10 cellular contexts compared by ENCODE assay signal in genomic region chr3:171640520-171641412, GRCh38.
DNase-seq lines count a peak whose midpoint lies in the region; ATAC-seq, FAIRE-seq and TF ChIP-seq lines count a peak whose summit lies in the region.
"Had no signal": no experiment of that assay in that cellular context is flagged by ENCODE, and none has a peak within 500 bp of the region (broad histone marks: within the 10 kb centered on the region; RNA-seq: fewer than 3 reads in every experiment).

No MANE protein-coding gene starts in this region.

- intact Hi-C loops in HepG2 (cut with micrococcal nuclease; ENCODE audit: unreplicated experiment) = no loop called here
- intact Hi-C loops in psoas muscle (cut with DNase I) = loop anchor here (10.0 kb wide), 2 partner anchors 194 to 834 kb away; no protein-coding TSS in a partner anchor

- H3K27ac ChIP-seq in HepG2 (ENCODE audit: extremely low read length, insufficient read depth, low read length) (peak overlapping the region; percentile 54), gastroesophageal sphincter (no peak overlapping the region), psoas muscle (no peak overlapping the region)

- ATAC-seq in HepG2 (peak; percentile 85), gastroesophageal sphincter (no peak), psoas muscle (no peak)

- H3K4me2 ChIP-seq in Loucy (ENCODE audit: low read depth, low read length, poor library complexity, severe bottlenecking) (no peak overlapping the region), HepG2 (ENCODE audit: low read depth, low read length) (no peak overlapping the region)

- H3K4me1 ChIP-seq in Loucy (ENCODE audit: insufficient read depth, low read length, poor library complexity, severe bottlenecking) (no peaks in the 10 kb centered on the region), HepG2 (ENCODE audit: insufficient read depth, low read length) (peaks cover 10% of the 10 kb centered on the region), gastroesophageal sphincter (peaks cover 2 to 9% (median 3%) of the 10 kb centered on the region in 3 donors), psoas muscle (no peaks in the 10 kb centered on the region)

- TF ChIP-seq POLR2A in HepG2 (IDR thresholded peaks at IDR 0.05; ENCODE audit: insufficient read depth in 1 of 2, low read depth in 2 of 2, low read length in 2 of 2) = no peak
- no peak for TF ChIP-seq POLR2A in gastroesophageal sphincter (IDR thresholded peaks at IDR 0.05)

- WGBS in HepG2 (ENCODE audit: low lambda C conversion rate) = 44% methylated on average over 2 of the region's 2 CpGs
- WGBS in gastroesophageal sphincter (ENCODE audit: low coverage in 1 of 2), 2 donors = 6 to 20% methylated on average over 2 of the region's 2 CpGs
- 5 to 18% (median 7%) methylated on average over 2 of the region's 2 CpGs for WGBS in psoas muscle, 3 donors

- TF ChIP-seq EP300 in HepG2 (IDR thresholded peaks at IDR 0.05; ENCODE audit: low read depth in 2 of 2, low read length in 2 of 2) = no peak
- no peak for TF ChIP-seq EP300 in HepG2 (CRISPR knock-in tag; IDR thresholded peaks at IDR 0.05; ENCODE audit: borderline replicate concordance)
- no peak for TF ChIP-seq EP300 in gastroesophageal sphincter (IDR thresholded peaks at IDR 0.05)

- no peaks in the 10 kb centered on the region for H3K9me3 ChIP-seq in Loucy (ENCODE audit: insufficient read depth, low read depth, low read length)
- H3K9me3 ChIP-seq in HepG2 (ENCODE audit: low read length) = no peaks in the 10 kb centered on the region
- H3K9me3 ChIP-seq in gastroesophageal sphincter = no peaks in the 10 kb centered on the region
- no peaks in the 10 kb centered on the region for H3K9me3 ChIP-seq in psoas muscle

- TF ChIP-seq RAD21 in HepG2 (CRISPR knock-in tag; IDR thresholded peaks at IDR 0.05) = no peak

- H3K27me3 ChIP-seq in Loucy (ENCODE audit: insufficient read depth, low read length, poor library complexity, severe bottlenecking) (no peaks in the 10 kb centered on the region), HepG2 (ENCODE audit: control insufficient read depth in 1 of 2, insufficient read depth in 2 of 2, low read length in 2 of 2) (no peaks in the 10 kb centered on the region), gastroesophageal sphincter (no peaks in the 10 kb centered on the region), psoas muscle (ENCODE audit: insufficient read depth in 3 of 3, low read length in 2 of 3) (no peaks in the 10 kb centered on the region)

- FAIRE-seq in HepG2 (lab: Jason Lieb, UNC) = peak; percentile 30

- H3K9me2 ChIP-seq in Loucy (replicated peaks; ENCODE audit: low read depth, low read length) = no peaks in the 10 kb centered on the region

- peak overlapping the region; percentile 33; the same call in 1 of the 2 replicates for H2AFZ ChIP-seq in Loucy (ENCODE audit: low read length)
- H2AFZ ChIP-seq in HepG2 (ENCODE audit: low read length) = no peak overlapping the region

- POLR2A ChIA-PET in HepG2 (lab: Yijun Ruan, JAX) = no interaction called here

- in situ Hi-C loops in HepG2 (cut with HindIII; ENCODE audit: extremely low pct_ligation_motif_present, low pct_unique_long_range_greater_than_20kb) = no loop called here

- DNase-seq in AG10803 (ENCODE audit: low read depth) = peak; percentile 73
- peak; percentile 74 for DNase-seq in choroid plexus epithelial cell (ENCODE audit: low read depth)
- DNase-seq in HepG2 (ENCODE audit: low spot score) = peak; percentile 25
- no peak for DNase-seq in midbrain (lab: John Stamatoyannopoulos, UW)
- DNase-seq in psoas muscle = no peak
- no peak for DNase-seq in NCI-H146 (lab: John Stamatoyannopoulos, UW)
- DNase-seq: activated T-cell treated with anti-CD3 and anti-CD28 coated beads, Interleukin-2, amount 50 U/mL, for 24 hours; substantia nigra had no signal

- H3F3A ChIP-seq in Loucy (ENCODE audit: low read depth) = no peaks in the 10 kb centered on the region

- H3K9ac ChIP-seq in Loucy (ENCODE audit: low read depth, low read length, poor library complexity, severe bottlenecking) (no peak overlapping the region), HepG2 (ENCODE audit: insufficient read depth, low read depth, low read length) (no peak overlapping the region)

- H3K79me2 ChIP-seq in Loucy (ENCODE audit: insufficient read depth, low read length) (no peaks in the 10 kb centered on the region), HepG2 (ENCODE audit: insufficient read depth, low read length) (no peaks in the 10 kb centered on the region)

- TF ChIP-seq CTCF in AG10803 (conservative IDR thresholded peaks at IDR 0.05; ENCODE audit: low read length) (peak; percentile 40), Loucy (conservative IDR thresholded peaks at IDR 0.05; ENCODE audit: low read length) (no peak), choroid plexus epithelial cell (conservative IDR thresholded peaks at IDR 0.05; ENCODE audit: low read depth, low read length) (peak; percentile 47), HepG2 (CRISPR knock-in tag; IDR thresholded peaks at IDR 0.05) (no peak), gastroesophageal sphincter (IDR thresholded peaks at IDR 0.05) (no peak), psoas muscle (IDR thresholded peaks at IDR 0.05) (no peak)

- H3K4me3 ChIP-seq in AG10803 (ENCODE audit: low read length) = no peak overlapping the region
- no peak overlapping the region for H3K4me3 ChIP-seq in Loucy (ENCODE audit: low read length, poor library complexity, severe bottlenecking)
- no peak overlapping the region for H3K4me3 ChIP-seq in choroid plexus epithelial cell (ENCODE audit: low read depth, low read length)
- no peak overlapping the region for H3K4me3 ChIP-seq in HepG2 (replicated peaks in 1 of 3; ENCODE audit: insufficient read depth in 1 of 3, low read depth in 2 of 3, low read length in 3 of 3)
- no peak overlapping the region for H3K4me3 ChIP-seq in gastroesophageal sphincter
- H3K4me3 ChIP-seq in psoas muscle = no peak overlapping the region

- BruUV-seq in HepG2 (replicated peaks; lab: Mats Ljungman, UMichigan) = no TSS peak

- H3K36me3 ChIP-seq in Loucy (ENCODE audit: insufficient read depth, low read length) = no peaks in the 10 kb centered on the region
- H3K36me3 ChIP-seq in HepG2 (replicated peaks in 1 of 2; ENCODE audit: control insufficient read depth in 1 of 2, insufficient read depth in 2 of 2, low read length in 2 of 2) = peaks cover 9 to 58% of the 10 kb centered on the region in 2 experiments
- H3K36me3 ChIP-seq in gastroesophageal sphincter = peaks cover 0 to 21% of the 10 kb centered on the region in 2 donors
- no peaks in the 10 kb centered on the region for H3K36me3 ChIP-seq in psoas muscle (ENCODE audit: insufficient read depth in 1 of 2, low read depth in 1 of 2)

- H4K20me1 ChIP-seq in Loucy (ENCODE audit: insufficient read depth, low read length, poor library complexity, severe bottlenecking) (no peaks in the 10 kb centered on the region), HepG2 (ENCODE audit: insufficient read depth, low read length) (no peaks in the 10 kb centered on the region)

- CTCF ChIA-PET in HepG2 (lab: Yijun Ruan, JAX; ENCODE audit: low intra/inter-chr PET ratio, low total read pairs) = no interaction called here

TF ChIP-seq in HepG2, 621 proteins besides CTCF, POLR2A, EP300 and RAD21 (continues in another document):
- TF ChIP-seq MTF1 (CRISPR knock-in tag; IDR thresholded peaks at IDR 0.05) = peak; percentile 77; the same call in 1 of the 2 replicates
- TF ChIP-seq MAX (IDR thresholded peaks at IDR 0.05) = peak; percentile 64
- no peak for TF ChIP-seq ZBED4 (CRISPR knock-in tag; IDR thresholded peaks at IDR 0.05; ENCODE audit: borderline replicate concordance)
- peak; percentile 53; the same call in 1 of the 2 replicates for TF ChIP-seq ZNF605 (CRISPR knock-in tag; IDR thresholded peaks at IDR 0.05)
- peak; percentile 39; the same call in 1 of the 2 replicates for TF ChIP-seq ZFY (CRISPR knock-in tag; IDR thresholded peaks at IDR 0.05)
- TF ChIP-seq ZFX (CRISPR knock-in tag; IDR thresholded peaks at IDR 0.05; ENCODE audit: low read depth) = peak; percentile 37; the same call in 1 of the 2 replicates
- no peak for TF ChIP-seq TAF15 (IDR thresholded peaks at IDR 0.05; ENCODE audit: low read depth, low read length, poor library complexity, severe bottlenecking)
- TF ChIP-seq ZNF678 (CRISPR knock-in tag; IDR thresholded peaks at IDR 0.05) = no peak
- 0 out of 2 replicates have a peak, but pooled peaks have one; percentile 26 for TF ChIP-seq ZMYM2 (CRISPR knock-in tag; IDR thresholded peaks at IDR 0.05)

Comparison
In these comparisons a context has a peak if more than half of its experiments do, and no peak if none do; other contexts are left out.
1. DNase-seq: peak in AG10803 (single experiment), choroid plexus epithelial cell (single experiment) and HepG2 (single experiment); none in midbrain (single experiment), psoas muscle (0 of 2) and NCI-H146 (single experiment).
2. CTCF ChIP-seq: peak in AG10803 (single experiment) and choroid plexus epithelial cell (single experiment); none in Loucy (single experiment), HepG2 (single experiment), gastroesophageal sphincter (0 of 4) and psoas muscle (single experiment).